24 cellular contexts compared by ENCODE assay signal in genomic region chr2:196918927-196919326, GRCh38. TPM values are rescaled to one million over a fixed set of nuclear protein-coding genes. Genes with fewer than 3 reads are reported as not detected.
DNase-seq lines count a peak whose midpoint lies in the region; ATAC-seq and TF ChIP-seq lines count a peak whose summit lies in the region.
"Had no signal": no experiment of that assay in that cellular context is flagged by ENCODE, and none has a peak within 500 bp of the region (broad histone marks: within the 10 kb centered on the region; RNA-seq: fewer than 3 reads in every experiment).

No MANE protein-coding gene starts in this region.

- CTCF ChIA-PET in activated CD4-positive, alpha-beta T cell treated with anti-CD3 and anti-CD28 coated beads, Interleukin-2, amount 10 ng/mL, durations not matched to agents 7 days and 5 days (lab: Charles Lee): interaction anchor here (1.5 kb wide), 1 partner anchor 13 kb away, joined by 4 read pairs; no protein-coding TSS in a partner anchor
- CTCF ChIA-PET in T-cell (lab: Charles Lee): no interaction called here

- no peaks in the 10 kb centered on the region for H3K27me3 Mint-ChIP-seq in activated CD4-positive, alpha-beta T cell treated with anti-CD3 and anti-CD28 coated beads, Interleukin-2, amount 10 ng/mL, durations not matched to agents 7 days and 5 days
- no peaks in the 10 kb centered on the region for H3K27me3 Mint-ChIP-seq in activated naive CD8-positive, alpha-beta T cell
- H3K27me3 Mint-ChIP-seq in activated naive CD8-positive, alpha-beta T cell treated with anti-CD3 and anti-CD28 coated beads, Interleukin-2, amount 50 U/mL, for 24 hours: no peaks in the 10 kb centered on the region
- no peaks in the 10 kb centered on the region for H3K27me3 Mint-ChIP-seq in T-cell
- no peaks in the 10 kb centered on the region for H3K27me3 Mint-ChIP-seq in naive thymus-derived CD8-positive, alpha-beta T cell
- H3K27me3 Mint-ChIP-seq: CD4-positive, alpha-beta T cell; IgD-negative memory B cell had no signal

- peaks cover 6% of the 10 kb centered on the region for H3K36me3 ChIP-seq in hepatocyte (replicated peaks; ENCODE audit: insufficient read depth, low read depth)

- ATAC-seq in activated naive CD8-positive, alpha-beta T cell treated with anti-CD3 and anti-CD28 coated beads, Interleukin-2, amount 50 U/mL, for 24 hours: no peak
- no peak for ATAC-seq in T-cell (replicated peaks in 1 of 4)
- no peak for ATAC-seq in naive thymus-derived CD8-positive, alpha-beta T cell
- ATAC-seq: A549, PC-3 had no signal

- H3K4me3 Mint-ChIP-seq in activated CD4-positive, alpha-beta T cell treated with anti-CD3 and anti-CD28 coated beads, Interleukin-2, amount 10 ng/mL, durations not matched to agents 7 days and 5 days: no peak overlapping the region
- H3K4me3 Mint-ChIP-seq in activated naive CD8-positive, alpha-beta T cell: no peak overlapping the region
- H3K4me3 Mint-ChIP-seq in activated naive CD8-positive, alpha-beta T cell treated with anti-CD3 and anti-CD28 coated beads, Interleukin-2, amount 50 U/mL, for 24 hours: no peak overlapping the region
- no peak overlapping the region for H3K4me3 Mint-ChIP-seq in T-cell
- H3K4me3 Mint-ChIP-seq in naive thymus-derived CD8-positive, alpha-beta T cell: no peak overlapping the region
- H3K4me3 Mint-ChIP-seq: CD4-positive, alpha-beta T cell; IgD-negative memory B cell had no signal

- peaks cover 76% of the 10 kb centered on the region for H3K36me3 Mint-ChIP-seq in activated CD4-positive, alpha-beta T cell treated with anti-CD3 and anti-CD28 coated beads, Interleukin-2, amount 10 ng/mL, durations not matched to agents 7 days and 5 days (ENCODE audit: low read depth)
- peaks cover 20% of the 10 kb centered on the region for H3K36me3 Mint-ChIP-seq in activated naive CD8-positive, alpha-beta T cell
- peaks cover 43% of the 10 kb centered on the region for H3K36me3 Mint-ChIP-seq in activated naive CD8-positive, alpha-beta T cell treated with anti-CD3 and anti-CD28 coated beads, Interleukin-2, amount 50 U/mL, for 24 hours (ENCODE audit: low read depth)
- peaks cover 28% of the 10 kb centered on the region for H3K36me3 Mint-ChIP-seq in T-cell
- H3K36me3 Mint-ChIP-seq in naive thymus-derived CD8-positive, alpha-beta T cell: peaks cover 9 to 12% (median 12%) of the 10 kb centered on the region in 3 donors

- H4K20me1 ChIP-seq in hepatocyte (ENCODE audit: insufficient read depth, poor library complexity, severe bottlenecking): peaks cover 3% of the 10 kb centered on the region
- H4K20me1 ChIP-seq: BLaER1 treated with 17β-estradiol and CSF1 and Interleukin-3, amounts not matched to agents 10 nM and 100 nM had no signal

- no peak for DNase-seq in activated CD4-positive, alpha-beta T cell treated with anti-CD3 and anti-CD28 coated beads, Interleukin-2, amount 10 ng/mL, durations not matched to agents 7 days and 5 days
- DNase-seq in activated CD4-positive, alpha-beta T cell treated with anti-CD3 and anti-CD28 coated beads, Interleukin-2, amount 50 U/mL, for 48 hours: no peak
- DNase-seq in activated naive CD8-positive, alpha-beta T cell treated with anti-CD3 and anti-CD28 coated beads, Interleukin-2, amount 50 U/mL, for 24 hours: no peak
- DNase-seq in T-cell (no peak), hepatocyte (ENCODE audit: low spot score) (no peak)
- DNase-seq in naive thymus-derived CD8-positive, alpha-beta T cell: no peak
- DNase-seq: AML-193; Caco-2; CD4-positive, alpha-beta T cell; NCI-H1048; NCI-H1417; NCI-H1694; NCI-H2029 treated with DMSO at 0.1 percent for 48 hours; NCI-H446 treated with DMSO at 0.1 percent for 48 hours; NCI-H526; NCI-H82; NK-92 treated with Interleukin-12 subunit alpha and Interleukin-12 subunit beta, amount 100 ng/mL, for 24 hours; PC-3 had no signal

- peaks cover 59% of the 10 kb centered on the region for H3K79me2 ChIP-seq in hepatocyte

- POLR2A ChIA-PET in activated CD4-positive, alpha-beta T cell treated with anti-CD3 and anti-CD28 coated beads, Interleukin-2, amount 10 ng/mL, durations not matched to agents 7 days and 5 days (lab: Charles Lee): no interaction called here
- POLR2A ChIA-PET in T-cell (lab: Charles Lee): no interaction called here
- POLR2A ChIA-PET in naive thymus-derived CD8-positive, alpha-beta T cell (lab: Charles Lee): no interaction called here

- H3K4me1 ChIP-seq in hepatocyte (ENCODE audit: insufficient read depth): no peaks in the 10 kb centered on the region
- H3K4me1 ChIP-seq: Caco-2 had no signal

- peaks cover 79% of the 10 kb centered on the region for H3K4me1 Mint-ChIP-seq in activated CD4-positive, alpha-beta T cell treated with anti-CD3 and anti-CD28 coated beads, Interleukin-2, amount 10 ng/mL, durations not matched to agents 7 days and 5 days
- peaks cover 47% of the 10 kb centered on the region for H3K4me1 Mint-ChIP-seq in activated naive CD8-positive, alpha-beta T cell (ENCODE audit: low read depth)
- H3K4me1 Mint-ChIP-seq in activated naive CD8-positive, alpha-beta T cell treated with anti-CD3 and anti-CD28 coated beads, Interleukin-2, amount 50 U/mL, for 24 hours: peaks cover 39% of the 10 kb centered on the region
- H3K4me1 Mint-ChIP-seq in T-cell: peaks cover 57 to 62% (median 60%) of the 10 kb centered on the region in 3 donors
- peaks cover 21 to 39% (median 36%) of the 10 kb centered on the region in 4 donors for H3K4me1 Mint-ChIP-seq in naive thymus-derived CD8-positive, alpha-beta T cell

- TF ChIP-seq CTCF in hepatocyte (IDR thresholded peaks at IDR 0.05; ENCODE audit: poor library complexity): no peak

- no peak overlapping the region for H2AFZ ChIP-seq in hepatocyte

- 87% methylated on average over 3 of the region's 3 CpGs for whole genome bisulfite sequencing in hepatocyte (ENCODE audit: low lambda C conversion rate, missing lambda C conversion rate)

- no peak overlapping the region for H3K4me3 ChIP-seq in hepatocyte
- H3K4me3 ChIP-seq: A549; BLaER1 treated with 17β-estradiol and CSF1 and Interleukin-3, amounts not matched to agents 10 nM and 100 nM had no signal

- H3K9me3 ChIP-seq in hepatocyte (ENCODE audit: low read depth): peaks cover 8% of the 10 kb centered on the region

- no peaks in the 10 kb centered on the region for H3K27me3 ChIP-seq in hepatocyte
- H3K27me3 ChIP-seq: BLaER1 treated with 17β-estradiol and CSF1 and Interleukin-3, amounts not matched to agents 10 nM and 100 nM had no signal

- H3K4me2 ChIP-seq in hepatocyte: no peak overlapping the region
- H3K4me2 ChIP-seq: A549; BLaER1 treated with 17β-estradiol and CSF1 and Interleukin-3, amounts not matched to agents 10 nM and 100 nM; KMS-11 had no signal

- no peaks in the 10 kb centered on the region for H3K9me2 ChIP-seq in hepatocyte (replicated peaks; ENCODE audit: insufficient read depth)

- H3K9me3 Mint-ChIP-seq in activated CD4-positive, alpha-beta T cell treated with anti-CD3 and anti-CD28 coated beads, Interleukin-2, amount 10 ng/mL, durations not matched to agents 7 days and 5 days: peaks cover 19% of the 10 kb centered on the region
- peaks cover 4% of the 10 kb centered on the region for H3K9me3 Mint-ChIP-seq in activated naive CD8-positive, alpha-beta T cell (ENCODE audit: low read depth)
- peaks cover 4% of the 10 kb centered on the region for H3K9me3 Mint-ChIP-seq in activated naive CD8-positive, alpha-beta T cell treated with anti-CD3 and anti-CD28 coated beads, Interleukin-2, amount 50 U/mL, for 24 hours
- peaks cover 0 to 4% (median 3%) of the 10 kb centered on the region in 3 donors for H3K9me3 Mint-ChIP-seq in T-cell
- peaks cover 0 to 9% (median 0%) of the 10 kb centered on the region in 9 donors for H3K9me3 Mint-ChIP-seq in naive thymus-derived CD8-positive, alpha-beta T cell
- H3K9me3 Mint-ChIP-seq: CD4-positive, alpha-beta T cell had no signal

- H3K27ac ChIP-seq in hepatocyte: no peak overlapping the region
- H3K27ac ChIP-seq: A549; BLaER1 treated with 17β-estradiol and CSF1 and Interleukin-3, amounts not matched to agents 10 nM and 100 nM; HL-60; KMS-11 had no signal

- peak overlapping the region; percentile 9 for H3K27ac Mint-ChIP-seq in activated CD4-positive, alpha-beta T cell treated with anti-CD3 and anti-CD28 coated beads, Interleukin-2, amount 10 ng/mL, durations not matched to agents 7 days and 5 days
- H3K27ac Mint-ChIP-seq in activated naive CD8-positive, alpha-beta T cell: peak overlapping the region; percentile 11
- H3K27ac Mint-ChIP-seq in activated naive CD8-positive, alpha-beta T cell treated with anti-CD3 and anti-CD28 coated beads, Interleukin-2, amount 50 U/mL, for 24 hours: no peak overlapping the region
- H3K27ac Mint-ChIP-seq in T-cell: peak overlapping the region; percentile 18 to 63
- peak overlapping the region in 6 of 10 donors; percentile 22 to 82 (median 49) for H3K27ac Mint-ChIP-seq in naive thymus-derived CD8-positive, alpha-beta T cell
- H3K27ac Mint-ChIP-seq: CD4-positive, alpha-beta T cell; IgD-negative memory B cell had no signal

RNA-seq across cellular contexts. Expression of gene PGAP1, which starts 7.6 kb away (rescaled TPM):
- total RNA-seq in activated CD4-positive, alpha-beta T cell treated with anti-CD3 and anti-CD28 coated beads, Interleukin-2, amount 10 ng/mL, durations not matched to agents 7 days and 5 days: 10 to 100 TPM; 39.0 to 42.0 TPM
- 10 to 100 TPM; 10.8 to 17.4 (median 13.9) TPM for total RNA-seq in T-cell
- 1 to 10 TPM; 7.5 to 9.7 TPM for total RNA-seq in naive thymus-derived CD8-positive, alpha-beta T cell
- 1 to 10 TPM in 1 of 3 donors, under 1 TPM in 2; 0.64 to 1.6 (median 0.67) TPM for polyA plus RNA-seq in naive thymus-derived CD8-positive, alpha-beta T cell
- 15.3 and 23.5 TPM in 2 replicates for total RNA-seq in hepatocyte
- 2.6 and 5.9 TPM in 2 replicates for polyA plus RNA-seq in hepatocyte
